Comparison of ENCODE assay signal across 17 cellular contexts in the genomic region with DNA sequence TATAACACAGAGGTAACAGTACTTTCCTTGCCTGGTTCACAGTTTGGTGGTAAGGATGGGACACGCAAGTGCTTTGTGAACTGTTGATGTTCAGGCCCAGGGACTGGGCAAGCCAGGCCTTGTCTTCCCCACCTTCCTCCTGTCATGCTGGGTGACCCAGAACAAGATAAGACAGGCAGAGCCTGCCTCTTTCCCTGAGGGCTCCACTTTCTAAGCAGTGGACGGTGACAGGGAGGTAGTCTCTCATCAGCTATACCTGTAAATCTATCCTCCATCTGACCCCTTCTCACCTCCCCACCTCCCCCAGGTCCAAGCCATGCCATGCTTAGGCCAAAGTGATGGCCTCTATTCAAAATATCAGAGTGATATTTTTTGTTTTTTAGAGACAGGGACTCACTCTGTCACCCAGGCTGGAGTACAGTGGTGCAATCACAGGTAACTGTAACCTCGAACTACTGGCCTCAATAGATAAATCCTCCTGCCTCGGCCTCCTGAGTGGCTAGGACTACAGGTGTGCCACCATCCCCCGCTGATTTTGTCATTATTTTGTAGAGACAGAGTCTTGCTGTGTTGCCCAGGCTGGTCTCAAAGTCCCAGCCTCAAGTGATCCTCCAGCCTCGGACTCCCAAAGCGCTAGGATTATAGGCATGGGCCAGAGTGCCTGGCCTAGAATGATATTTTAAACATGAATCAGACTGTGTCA. TPM values are rescaled to one million over a fixed set of nuclear protein-coding genes. Genes with fewer than 3 reads are reported as not detected.
A peak's percentile ranks its signal among the peaks of the same experiment; 100 is the strongest.
DNase-seq lines count a peak whose midpoint lies in the region; ATAC-seq and TF ChIP-seq lines count a peak whose summit lies in the region.
"Had no signal": no experiment of that assay in that cellular context is flagged by ENCODE, and none has a peak within 500 bp of the region (broad histone marks: within the 10 kb centered on the region; RNA-seq: fewer than 3 reads in every experiment).

No MANE protein-coding gene starts in this region.

- peak; percentile 1 for DNase-seq in NCI-H82 (lab: John Stamatoyannopoulos, UW)
- DNase-seq in NCI-H82 treated with DMSO at 0.1 percent for 48 hours (lab: John Stamatoyannopoulos, UW; ENCODE audit: unreplicated experiment) = no peak
- peak in 1 of 2 donors; percentile 45 for DNase-seq in cardiac muscle cell (ENCODE audit: low read depth in 1 of 2, low spot score in 1 of 2)
- no peak for DNase-seq in osteoblast (ENCODE audit: insufficient read length, low spot score, missing footprints)
- no peak for DNase-seq in NCI-H748 (lab: John Stamatoyannopoulos, UW; ENCODE audit: unreplicated experiment)
- DNase-seq in anterior cingulate cortex (lab: John Stamatoyannopoulos, UW) = no peak
- DNase-seq in RKO (ENCODE audit: low spot score) = no peak
- DNase-seq: activated CD4-positive, alpha-beta T cell treated with anti-CD3 and anti-CD28 coated beads for 4 hours; activated effector memory CD4-positive, alpha-beta T cell treated with Interleukin-2 at 50 U/mL for 16 hours; NCI-H1105; NCI-H524; stimulated activated CD4-positive, alpha-beta T cell treated with anti-CD3 and anti-CD28 coated beads, Interleukin-4, amount 100 ng/mL, for 1 hour; stimulated activated naive CD8-positive, alpha-beta T cell treated with anti-CD3 and anti-CD28 coated beads, Interleukin-15, amount 100 ng/mL, for 72 hours had no signal

- peaks cover 8% of the 10 kb centered on the region for H3K79me2 ChIP-seq in osteoblast (ENCODE audit: insufficient read depth, low read length)

- H4K20me1 ChIP-seq in osteoblast (ENCODE audit: insufficient read depth, low read length) = no peaks in the 10 kb centered on the region

- no peak overlapping the region for H3K4me3 ChIP-seq in cardiac muscle cell
- no peak overlapping the region for H3K4me3 ChIP-seq in osteoblast (ENCODE audit: insufficient read depth, low read length)

- peak overlapping the region; percentile 25 for H3K4me2 ChIP-seq in osteoblast (ENCODE audit: insufficient read depth, low read length)

- no peak for ATAC-seq in GM21423 (IDR thresholded peaks at IDR 0.05; ENCODE audit: unreplicated experiment)
- ATAC-seq: stimulated activated naive CD8-positive, alpha-beta T cell treated with anti-CD3 and anti-CD28 coated beads, Interleukin-15, amount 100 ng/mL, for 72 hours had no signal

- peak overlapping the region; percentile 73 for H3K27ac ChIP-seq in cardiac muscle cell
- H3K27ac ChIP-seq in osteoblast (ENCODE audit: low read depth, low read length) = peak overlapping the region; percentile 83
- H3K27ac ChIP-seq: 22Rv1 had no signal

- no peaks in the 10 kb centered on the region for H3K27me3 ChIP-seq in cardiac muscle cell
- H3K27me3 ChIP-seq in osteoblast (ENCODE audit: insufficient read depth, low read length) = no peaks in the 10 kb centered on the region

- peaks cover 20% of the 10 kb centered on the region for H3K4me1 ChIP-seq in cardiac muscle cell (ENCODE audit: low read depth)
- H3K4me1 ChIP-seq in osteoblast (ENCODE audit: insufficient read depth, low read length) = peaks cover 19% of the 10 kb centered on the region

- H2AFZ ChIP-seq in osteoblast (ENCODE audit: low read length) = peak overlapping the region; percentile 75

- TF ChIP-seq CTCF in cardiac muscle cell (IDR thresholded peaks at IDR 0.05; ENCODE audit: low read depth, low read length) (no peak), osteoblast (IDR thresholded peaks at IDR 0.05; ENCODE audit: extremely low read depth, low read depth, low read length) (no peak)

- H3K9me3 ChIP-seq in cardiac muscle cell (ENCODE audit: low read depth) (no peaks in the 10 kb centered on the region), osteoblast (ENCODE audit: low read depth, low read length) (no peaks in the 10 kb centered on the region)

- peaks cover 14% of the 10 kb centered on the region for H3K36me3 ChIP-seq in cardiac muscle cell
- peaks cover 14% of the 10 kb centered on the region for H3K36me3 ChIP-seq in osteoblast (ENCODE audit: insufficient read depth, low read length)

RNA-seq across cellular contexts. Expression of a gene that starts 42.8 kb away (rescaled TPM):
- total RNA-seq in cardiac muscle cell (75.7 and 96.3 TPM in 2 replicates), osteoblast (25.0 and 26.1 TPM in 2 replicates)
- polyA plus RNA-seq in cardiac muscle cell = 286 and 335 TPM in 2 replicates

RNA-seq across cellular contexts. Expression of a gene that starts 54.0 kb away (rescaled TPM):
- total RNA-seq in cardiac muscle cell (not detected in 2 replicates), osteoblast (not detected in 2 replicates)
- 0.16 TPM in 1 of 2 replicates, not detected in the other for polyA plus RNA-seq in cardiac muscle cell
- total RNA-seq: frontal cortex, omental fat pad had no signal
